8 cellular contexts compared by ENCODE assay signal in genomic region chr14:23925523-23926075, GRCh38.
"Had no signal": no experiment of that assay in that cellular context is flagged by ENCODE, and none has a peak within 500 bp of the region (broad histone marks: within the 10 kb centered on the region; RNA-seq: fewer than 3 reads in every experiment).

No MANE protein-coding gene starts in this region.

- DNase-seq: H7, HFFc6, KG1 had no signal

- H3K36me3 Mint-ChIP-seq: IgD-negative memory B cell had no signal

- H3K9me3 Mint-ChIP-seq: HFFc6, IgD-negative memory B cell had no signal

- H3K4me3 ChIP-seq: GM23338, HAP-1 had no signal

- H3K4me3 Mint-ChIP-seq: GM23338, HFFc6, IgD-negative memory B cell had no signal

- H2AFZ ChIP-seq: GM23338 had no signal

- H3K4me1 Mint-ChIP-seq: GM23338, IgD-negative memory B cell had no signal

- H3K36me3 ChIP-seq: HAP-1 had no signal

- H3K9me3 ChIP-seq: HAP-1 had no signal

- ATAC-seq: GM23338, HCT116 had no signal

- H3K27ac ChIP-seq: HL-60 had no signal

- H3K27ac Mint-ChIP-seq: GM23338, HFFc6, IgD-negative memory B cell had no signal

- H3K4me2 ChIP-seq: GM23338 had no signal
